In genomic region chr1:221726331-221726692, GRCh38 we compare ENCODE assay signal across 8 cellular contexts. TPM values are rescaled to one million over a fixed set of nuclear protein-coding genes. Genes with fewer than 3 reads are reported as not detected.
A peak's percentile ranks its signal among the peaks of the same experiment; 100 is the strongest.
DNase-seq lines count a peak whose midpoint lies in the region; ATAC-seq and TF ChIP-seq lines count a peak whose summit lies in the region.

No MANE protein-coding gene starts in this region.

- H3K36me3 ChIP-seq in SK-N-SH (replicated peaks in 1 of 2; ENCODE audit: control insufficient read depth in 1 of 2, insufficient read depth in 2 of 2, low read length in 1 of 2) (peaks cover 0 to 2% of the 10 kb centered on the region in 2 experiments), skeletal muscle tissue (ENCODE audit: control insufficient read depth in 3 of 3, insufficient read depth in 3 of 3, low read length in 3 of 3) (peaks cover 0 to 3% (median 0%) of the 10 kb centered on the region in 3 donors)

- peaks cover 4% of the 10 kb centered on the region; the same call in 1 of the 2 replicates for H3K79me2 ChIP-seq in SK-N-SH (ENCODE audit: insufficient read depth)

- no peaks in the 10 kb centered on the region for H3K27me3 ChIP-seq in SK-N-SH (ENCODE audit: insufficient read depth)
- no peaks in the 10 kb centered on the region for H3K27me3 ChIP-seq in skeletal muscle tissue (ENCODE audit: control insufficient read depth in 3 of 3, insufficient read depth in 3 of 3, low read length in 3 of 3)

- DNase-seq in SK-N-SH (no peak), putamen (ENCODE audit: low spot score) (no peak), dedifferentiated amniotic fluid mesenchymal stem cell (ENCODE audit: extremely low spot score) (no peak)
- no peak for DNase-seq in activated CD4-positive, alpha-beta memory T cell treated with anti-CD3 and anti-CD28 coated beads, Interleukin-2, amount 10 ng/mL, durations not matched to agents 7 days and 5 days

- TF ChIP-seq RAD21 in SK-N-SH (IDR thresholded peaks at IDR 0.05; ENCODE audit: low read length), result no peak

- H3K4me1 ChIP-seq in SK-N-SH (ENCODE audit: control insufficient read depth in 1 of 2, insufficient read depth in 2 of 2, low read depth in 1 of 2, low read length in 1 of 2) (peaks cover 0 to 9% of the 10 kb centered on the region in 2 experiments; a peak in 2 of 4 replicates), skeletal muscle tissue (ENCODE audit: control insufficient read depth in 3 of 3, insufficient read depth in 3 of 3, low read length in 3 of 3) (peaks cover 35 to 59% (median 39%) of the 10 kb centered on the region in 3 donors)

- no peaks in the 10 kb centered on the region for H3K9me2 ChIP-seq in SK-N-SH

- peaks cover 26% of the 10 kb centered on the region for H3K9me3 Mint-ChIP-seq in activated CD4-positive, alpha-beta memory T cell treated with anti-CD3 and anti-CD28 coated beads, Interleukin-2, amount 10 ng/mL, durations not matched to agents 7 days and 5 days

- H4K20me1 ChIP-seq in SK-N-SH (ENCODE audit: insufficient read depth), result no peaks in the 10 kb centered on the region

- H3K27ac ChIP-seq in SK-N-SH (ENCODE audit: low read depth in 2 of 2, low read length in 1 of 2), result no peak overlapping the region
- peak overlapping the region; percentile 65 for H3K27ac ChIP-seq in skeletal muscle tissue (ENCODE audit: low read depth, low read length)

- H3K9me3 ChIP-seq in SK-N-SH (no peaks in the 10 kb centered on the region), skeletal muscle tissue (ENCODE audit: control insufficient read depth in 3 of 3, low read length in 3 of 3) (no peaks in the 10 kb centered on the region)

- ATAC-seq in SK-N-SH treated with all-trans-retinoic acid at 6 μM for 48 hours, result no peak
- peak; percentile 60 for ATAC-seq in HG02798 (IDR thresholded peaks at IDR 0.05; ENCODE audit: poor library complexity, unreplicated experiment)
- no peak for ATAC-seq in HG02759 (IDR thresholded peaks at IDR 0.05; ENCODE audit: unreplicated experiment)

- no peak for TF ChIP-seq EP300 in SK-N-SH (IDR thresholded peaks at IDR 0.05; ENCODE audit: borderline replicate concordance in 1 of 2, low read depth in 1 of 2, low read length in 1 of 2)

- CTCF ChIA-PET in SK-N-SH (lab: Yijun Ruan, JAX), result interaction anchor here (1.6 to 2.2 kb wide), 2 partner anchors 248 to 729 kb away, joined by 4 to 7 read pairs; no protein-coding TSS in a partner anchor
- CTCF ChIA-PET in activated CD4-positive, alpha-beta memory T cell treated with anti-CD3 and anti-CD28 coated beads, Interleukin-2, amount 10 ng/mL, durations not matched to agents 7 days and 5 days (lab: Charles Lee), result interaction anchor here (2.0 to 3.8 kb wide), 2 partner anchors 14 to 15 kb away, joined by 6 to 22 read pairs; partner anchors contain the start of gene DUSP10

- peak overlapping the region; percentile 39 for H3K4me3 Mint-ChIP-seq in activated CD4-positive, alpha-beta memory T cell treated with anti-CD3 and anti-CD28 coated beads, Interleukin-2, amount 10 ng/mL, durations not matched to agents 7 days and 5 days

- H3K36me3 Mint-ChIP-seq in activated CD4-positive, alpha-beta memory T cell treated with anti-CD3 and anti-CD28 coated beads, Interleukin-2, amount 10 ng/mL, durations not matched to agents 7 days and 5 days (ENCODE audit: low read depth), result peaks cover 65% of the 10 kb centered on the region

- H3K4me1 Mint-ChIP-seq in activated CD4-positive, alpha-beta memory T cell treated with anti-CD3 and anti-CD28 coated beads, Interleukin-2, amount 10 ng/mL, durations not matched to agents 7 days and 5 days, result peaks cover 73% of the 10 kb centered on the region

- H3K27ac Mint-ChIP-seq in activated CD4-positive, alpha-beta memory T cell treated with anti-CD3 and anti-CD28 coated beads, Interleukin-2, amount 10 ng/mL, durations not matched to agents 7 days and 5 days, result peak overlapping the region; percentile 88

- H3K9ac ChIP-seq in SK-N-SH (no peak overlapping the region), skeletal muscle tissue (ENCODE audit: low read depth in 1 of 3, low read length in 3 of 3) (no peak overlapping the region)

- no peak for TF ChIP-seq CTCF in SK-N-SH (IDR thresholded peaks at IDR 0.05)

- 0 out of 2 replicates have a peak overlapping the region, but pooled peaks have one; percentile 1 for H2AFZ ChIP-seq in SK-N-SH (ENCODE audit: low read depth)

- 0 out of 2 replicates have a peak overlapping the region, but pooled peaks have one; percentile 2 for H3K4me2 ChIP-seq in SK-N-SH

- H3F3A ChIP-seq in SK-N-SH (replicated peaks; ENCODE audit: insufficient read depth), result no peaks in the 10 kb centered on the region

- 97% methylated on average over 1 of the region's 1 CpG for WGBS in SK-N-SH (ENCODE audit: low lambda C conversion rate)

- POLR2A ChIA-PET in SK-N-SH (lab: Yijun Ruan, JAX), result no interaction called here
- POLR2A ChIA-PET in activated CD4-positive, alpha-beta memory T cell treated with anti-CD3 and anti-CD28 coated beads, Interleukin-2, amount 10 ng/mL, durations not matched to agents 7 days and 5 days (lab: Charles Lee), result interaction anchor here (1.1 to 8.8 kb wide), 6 partner anchors 13 to 103 kb away, joined by 3 to 174 read pairs (median 8); partner anchors contain the start of gene DUSP10

- no peaks in the 10 kb centered on the region for H3K27me3 Mint-ChIP-seq in activated CD4-positive, alpha-beta memory T cell treated with anti-CD3 and anti-CD28 coated beads, Interleukin-2, amount 10 ng/mL, durations not matched to agents 7 days and 5 days

- H3K4me3 ChIP-seq in SK-N-SH (ENCODE audit: low read depth in 2 of 2, low read length in 1 of 2) (no peak overlapping the region), skeletal muscle tissue (ENCODE audit: low read length in 3 of 3) (no peak overlapping the region)

TF ChIP-seq in SK-N-SH, 30 proteins besides CTCF, POLR2A, EP300 and RAD21:
- TF ChIP-seq FOXJ3 (CRISPR knock-in tag; IDR thresholded peaks at IDR 0.05), result no peak
- TF ChIP-seq ZBTB33 (IDR thresholded peaks at IDR 0.05; ENCODE audit: borderline replicate concordance, low read depth), result no peak

TF ChIP-seq in SK-N-SH treated with all-trans-retinoic acid at 6 μM for 48 hours, 23 proteins besides CTCF, POLR2A, EP300 and RAD21:
- TF ChIP-seq ARNTL (CRISPR knock-in tag; IDR thresholded peaks at IDR 0.05; ENCODE audit: borderline replicate concordance, low read depth), result no peak
- no peak for TF ChIP-seq ZNF8 (CRISPR knock-in tag; IDR thresholded peaks at IDR 0.05)
- TF ChIP-seq PATZ1 (CRISPR knock-in tag; IDR thresholded peaks at IDR 0.05; ENCODE audit: borderline replicate concordance), result no peak
- TF ChIP-seq OSR1 (CRISPR knock-in tag; IDR thresholded peaks at IDR 0.05), result no peak
- no peak for TF ChIP-seq BACH2 (CRISPR knock-in tag; IDR thresholded peaks at IDR 0.05; ENCODE audit: borderline replicate concordance)
- TF ChIP-seq ZNF565 (CRISPR knock-in tag; conservative IDR thresholded peaks at IDR 0.05; ENCODE audit: low read depth), result no peak
- no peak for TF ChIP-seq ESRRG (CRISPR knock-in tag; IDR thresholded peaks at IDR 0.05)
- no peak for TF ChIP-seq PPARA (CRISPR knock-in tag; IDR thresholded peaks at IDR 0.05; ENCODE audit: borderline replicate concordance)
- no peak for TF ChIP-seq TCF4 (CRISPR knock-in tag; IDR thresholded peaks at IDR 0.05; ENCODE audit: borderline replicate concordance)
- TF ChIP-seq CSDC2 (CRISPR knock-in tag; IDR thresholded peaks at IDR 0.05), result no peak
- no peak for TF ChIP-seq ZFP3 (CRISPR knock-in tag; IDR thresholded peaks at IDR 0.05)
- TF ChIP-seq SNAI2 (CRISPR knock-in tag; IDR thresholded peaks at IDR 0.05), result no peak
- TF ChIP-seq POU6F1 (CRISPR knock-in tag; IDR thresholded peaks at IDR 0.05; ENCODE audit: borderline replicate concordance, low read depth), result no peak
- no peak for TF ChIP-seq TOX (CRISPR knock-in tag; IDR thresholded peaks at IDR 0.05; ENCODE audit: borderline replicate concordance)
- TF ChIP-seq ISL1 (CRISPR knock-in tag; IDR thresholded peaks at IDR 0.05), result no peak
- no peak for TF ChIP-seq ZFP30 (CRISPR knock-in tag; IDR thresholded peaks at IDR 0.05)
- TF ChIP-seq RARB (CRISPR knock-in tag; IDR thresholded peaks at IDR 0.05), result no peak
- TF ChIP-seq GLIS3 (CRISPR knock-in tag; IDR thresholded peaks at IDR 0.05), result no peak

RNA-seq across cellular contexts. Expression of gene DUSP10, which starts 15.6 kb away (rescaled TPM):
- polyA plus RNA-seq in SK-N-SH (2012; rRNA removed), result 6.4 and 6.8 TPM in 2 replicates
- 5.0 and 5.2 TPM in 2 replicates for polyA plus RNA-seq in SK-N-SH (2012; cell fraction: cytosol; rRNA removed)
- polyA plus RNA-seq in SK-N-SH (2012; cell fraction: nucleus; rRNA removed), result 8.0 and 11.1 TPM in 2 replicates
- 10 to 100 TPM; 18.8 to 20.5 TPM for total RNA-seq in activated CD4-positive, alpha-beta memory T cell treated with anti-CD3 and anti-CD28 coated beads, Interleukin-2, amount 10 ng/mL, durations not matched to agents 7 days and 5 days
- 28.2 TPM for total RNA-seq in skeletal muscle tissue
